In the genomic region with DNA sequence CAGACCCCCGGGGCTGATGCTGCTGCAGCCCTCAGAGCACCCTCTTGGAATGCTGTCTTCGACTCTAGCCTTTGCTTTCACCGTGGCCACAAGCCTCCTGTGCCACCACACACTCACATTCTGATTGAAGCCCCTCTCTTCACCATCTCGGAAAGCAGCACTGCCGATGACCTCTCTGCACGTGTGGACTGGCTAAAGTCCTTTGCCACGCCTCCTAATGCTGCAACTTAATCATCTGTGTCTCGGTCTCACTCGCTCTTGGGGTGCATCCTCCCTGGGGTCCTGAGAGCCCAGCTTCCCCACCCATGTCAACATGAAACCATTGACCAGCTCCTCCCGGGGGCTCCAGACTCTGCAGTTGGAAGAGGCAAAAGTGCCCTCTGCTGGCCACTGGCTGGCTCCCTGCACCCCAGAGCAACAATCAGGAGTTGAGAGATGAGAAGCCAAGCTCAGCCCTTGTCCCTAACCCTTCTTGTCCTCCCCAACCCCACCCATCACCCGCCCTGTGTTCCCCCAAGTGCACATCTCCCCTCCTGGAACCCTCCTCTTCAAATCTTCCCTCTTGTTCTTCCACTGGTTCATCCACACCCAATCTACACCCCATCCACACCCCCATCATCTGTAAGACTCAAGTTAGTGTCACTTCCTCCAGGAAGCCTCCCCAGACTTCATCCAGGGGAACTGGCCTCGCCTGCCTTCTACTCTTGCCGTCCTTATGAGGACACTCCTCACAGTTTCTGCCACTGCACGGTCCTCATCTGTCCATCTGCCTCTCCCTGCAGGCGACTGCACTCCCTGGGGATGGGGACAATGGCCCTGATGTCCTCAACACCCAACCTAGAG, we compare ENCODE assay signal across 12 cellular contexts. TPM values are rescaled to one million over a fixed set of nuclear protein-coding genes. Genes with fewer than 3 reads are reported as not detected.
DNase-seq lines count a peak whose midpoint lies in the region; ATAC-seq and TF ChIP-seq lines count a peak whose summit lies in the region.
"Had no signal": no experiment of that assay in that cellular context is flagged by ENCODE, and none has a peak within 500 bp of the region (broad histone marks: within the 10 kb centered on the region; RNA-seq: fewer than 3 reads in every experiment).

No MANE protein-coding gene starts in this region.

- POLR2A ChIA-PET in AG04449 (lab: Yijun Ruan, JAX), result no interaction called here
- POLR2A ChIA-PET in SK-N-SH (lab: Yijun Ruan, JAX), result interaction anchor here (0.9 to 1.0 kb wide), 2 partner anchors 9 to 249 kb away, joined by 3 to 5 read pairs; no protein-coding TSS in a partner anchor

- CTCF ChIA-PET in AG04449 (lab: Yijun Ruan, JAX), result interaction anchor here (1.6 to 2.0 kb wide), 2 partner anchors 8 to 249 kb away, joined by 5 to 12 read pairs; no protein-coding TSS in a partner anchor
- CTCF ChIA-PET in SK-N-SH (lab: Yijun Ruan, JAX), result interaction anchor here (0.5 to 22.1 kb wide), 50 partner anchors 9 to 278 kb away, joined by 3 to 349 read pairs (median 5); no protein-coding TSS in a partner anchor

- peaks cover 0 to 7% of the 10 kb centered on the region in 2 experiments; a peak in 1 of 4 replicates for H3K4me1 ChIP-seq in SK-N-SH (ENCODE audit: control insufficient read depth in 1 of 2, insufficient read depth in 2 of 2, low read depth in 1 of 2, low read length in 1 of 2)
- H3K4me1 ChIP-seq in right atrium auricular region, result no peaks in the 10 kb centered on the region

- H4K20me1 ChIP-seq in SK-N-SH (ENCODE audit: insufficient read depth), result no peaks in the 10 kb centered on the region

- H3K36me3 ChIP-seq in SK-N-SH (replicated peaks in 1 of 2; ENCODE audit: control insufficient read depth in 1 of 2, insufficient read depth in 2 of 2, low read length in 1 of 2) (no peaks in the 10 kb centered on the region), right atrium auricular region (no peaks in the 10 kb centered on the region)

- H3K9ac ChIP-seq in SK-N-SH, result no peak overlapping the region

- H3K4me3 ChIP-seq in AG04449 (ENCODE audit: low read depth, low read length), result no peak overlapping the region
- no peak overlapping the region for H3K4me3 ChIP-seq in SK-N-SH (ENCODE audit: low read depth in 2 of 2, low read length in 1 of 2)
- H3K4me3 ChIP-seq in right atrium auricular region, result no peak overlapping the region

- no peak overlapping the region for H2AFZ ChIP-seq in SK-N-SH (ENCODE audit: low read depth)

- no peaks in the 10 kb centered on the region for H3K9me3 ChIP-seq in SK-N-SH
- no peaks in the 10 kb centered on the region for H3K9me3 ChIP-seq in right atrium auricular region

- no peak for DNase-seq in AG04449 (ENCODE audit: low read depth, low spot score)
- no peak for DNase-seq in GM13976 (ENCODE audit: low spot score)
- peak; percentile 58 for DNase-seq in SK-N-SH
- DNase-seq in right atrium auricular region (ENCODE audit: low spot score), result no peak
- no peak for DNase-seq in occipital lobe (lab: John Stamatoyannopoulos, UW)
- no peak for DNase-seq in activated naive CD4-positive, alpha-beta T cell (lab: John Stamatoyannopoulos, UW)
- no peak for DNase-seq in stimulated activated naive CD8-positive, alpha-beta T cell treated with anti-CD3 and anti-CD28 coated beads, Interleukin-15, Interleukin-2, amounts not matched to agents 100 U/mL and 50 U/mL, for 24 hours
- no peak for DNase-seq in activated CD4-positive, alpha-beta T cell treated with anti-CD3 and anti-CD28 coated beads for 4 hours
- DNase-seq: EL, left cardiac atrium, MV-4-11 had no signal

- no peaks in the 10 kb centered on the region for H3K9me2 ChIP-seq in SK-N-SH

- TF ChIP-seq CTCF in AG04449 (IDR thresholded peaks at IDR 0.05; ENCODE audit: insufficient read depth, low read length, missing control alignments), result peak; percentile 44
- TF ChIP-seq CTCF in GM13976 (IDR thresholded peaks at IDR 0.05; ENCODE audit: borderline replicate concordance, control extremely low read depth, extremely low read depth, insufficient read depth, missing control alignments), result peak; percentile 32
- peak; percentile 18; the same call in 1 of the 2 replicates for TF ChIP-seq CTCF in SK-N-SH (IDR thresholded peaks at IDR 0.05)
- peak; percentile 14 to 50 for TF ChIP-seq CTCF in right atrium auricular region (IDR thresholded peaks at IDR 0.05)

- H3K27ac ChIP-seq in SK-N-SH (ENCODE audit: low read depth in 2 of 2, low read length in 1 of 2) (no peak overlapping the region), right atrium auricular region (no peak overlapping the region)

- no peak for TF ChIP-seq EP300 in SK-N-SH (IDR thresholded peaks at IDR 0.05; ENCODE audit: borderline replicate concordance in 1 of 2, low read depth in 1 of 2, low read length in 1 of 2)

- H3K79me2 ChIP-seq in SK-N-SH (ENCODE audit: insufficient read depth), result no peaks in the 10 kb centered on the region

- in situ Hi-C loops in GM13976 (cut with MboI; ENCODE audit: low sequenced_read_pairs, unreplicated experiment), result loop anchor here (10.0 kb wide), 1 partner anchor 249 kb away; no protein-coding TSS in a partner anchor

- WGBS in SK-N-SH (ENCODE audit: low lambda C conversion rate), result 24% methylated on average over 14 of the region's 15 CpGs

- peak; percentile 80 for TF ChIP-seq RAD21 in SK-N-SH (IDR thresholded peaks at IDR 0.05; ENCODE audit: low read length)

- H3K27me3 ChIP-seq in SK-N-SH (ENCODE audit: insufficient read depth) (no peaks in the 10 kb centered on the region), right atrium auricular region (no peaks in the 10 kb centered on the region)

- H3K4me2 ChIP-seq in SK-N-SH, result no peak overlapping the region

- H3F3A ChIP-seq in SK-N-SH (replicated peaks; ENCODE audit: insufficient read depth), result no peaks in the 10 kb centered on the region

- ATAC-seq in stimulated activated naive CD8-positive, alpha-beta T cell treated with anti-CD3 and anti-CD28 coated beads, Interleukin-15, Interleukin-2, amounts not matched to agents 100 U/mL and 50 U/mL, for 24 hours, result no peak

TF ChIP-seq in SK-N-SH, 30 proteins besides CTCF, POLR2A, EP300 and RAD21:
- TF ChIP-seq GABPA (IDR thresholded peaks at IDR 0.05; ENCODE audit: low read depth) (no peak), SMC3 (IDR thresholded peaks at IDR 0.05; ENCODE audit: low read depth, low read length) (peak; percentile 64)

RNA-seq across cellular contexts. Expression of gene FAM181A, which starts 23.6 kb away (rescaled TPM):
- not detected in 2 replicates for polyA plus RNA-seq in SK-N-SH (2012; rRNA removed)
- not detected in 2 replicates for polyA plus RNA-seq in SK-N-SH (2012; cell fraction: cytosol; rRNA removed)
- not detected in 2 replicates for polyA plus RNA-seq in SK-N-SH (2012; cell fraction: nucleus; rRNA removed)
- not detected for total RNA-seq in right atrium auricular region
- 3.0 TPM for total RNA-seq in occipital lobe
- total RNA-seq: left cardiac atrium, urinary bladder had no signal
- polyA plus RNA-seq: urinary bladder had no signal
